In the genomic region with DNA sequence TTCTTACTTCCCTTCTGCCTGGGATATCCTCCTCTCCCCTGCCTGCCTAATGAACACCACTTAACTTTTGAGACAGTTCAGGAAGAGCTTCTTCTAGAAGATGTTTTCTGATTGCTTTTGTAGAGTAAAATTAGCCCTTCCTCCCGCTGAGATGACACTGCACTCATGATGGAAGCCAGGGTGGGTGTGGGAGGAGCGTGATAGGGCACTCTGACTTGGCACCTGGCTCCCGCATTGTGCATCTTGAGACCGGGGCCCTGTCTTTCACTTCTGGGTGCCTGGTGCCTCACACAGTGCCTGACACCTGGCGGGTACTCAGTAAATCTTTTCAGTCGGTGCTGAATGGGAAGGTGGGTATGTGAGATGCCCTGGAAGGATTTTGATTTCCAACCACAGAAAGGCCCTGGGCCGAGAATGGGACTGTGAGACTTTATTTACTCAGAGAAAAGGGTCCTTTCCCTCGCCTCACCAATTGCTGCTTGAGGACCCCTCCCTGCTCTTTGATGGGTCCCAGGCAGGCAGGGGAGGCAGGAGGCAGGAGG, we compare ENCODE assay signal across 19 cellular contexts. TPM values are rescaled to one million over a fixed set of nuclear protein-coding genes. Genes with fewer than 3 reads are reported as not detected.
A peak's percentile ranks its signal among the peaks of the same experiment; 100 is the strongest.
DNase-seq lines count a peak whose midpoint lies in the region; ATAC-seq, FAIRE-seq and TF ChIP-seq lines count a peak whose summit lies in the region.
"Had no signal": no experiment of that assay in that cellular context is flagged by ENCODE, and none has a peak within 500 bp of the region (broad histone marks: within the 10 kb centered on the region; RNA-seq: fewer than 3 reads in every experiment).

No MANE protein-coding gene starts in this region.

- no peaks in the 10 kb centered on the region for H3F3A ChIP-seq in Loucy (ENCODE audit: low read depth)

- H2AFZ ChIP-seq in Loucy (ENCODE audit: low read length) (peak overlapping the region; percentile 59; the same call in 1 of the 2 replicates), GM12878 (ENCODE audit: control insufficient read depth, low read depth, low read length) (no peak overlapping the region)

- no peak for TF ChIP-seq RAD21 in GM12878 (IDR thresholded peaks at IDR 0.05; ENCODE audit: insufficient read depth, low read depth, low read length)

- intact Hi-C loops in natural killer cell (cut with micrococcal nuclease) = no loop called here
- intact Hi-C loops in GM12878 (cut with micrococcal nuclease; ENCODE audit: unreplicated experiment) = no loop called here

- peak overlapping the region; percentile 51 for H3K4me3 Mint-ChIP-seq in natural killer cell treated with Interleukin-12 subunit alpha and Interleukin-12 subunit beta and Interleukin-15 and Interleukin-18, amount 100 ng/mL, for 72 hours
- no peak overlapping the region for H3K4me3 Mint-ChIP-seq in natural killer cell
- H3K4me3 Mint-ChIP-seq: brain, memory B cell, neural crest cell had no signal

- no peak for TF ChIP-seq CTCF in natural killer cell (IDR thresholded peaks at IDR 0.05)
- no peak for TF ChIP-seq CTCF in Loucy (conservative IDR thresholded peaks at IDR 0.05; ENCODE audit: low read length)
- TF ChIP-seq CTCF in GM12878 (IDR thresholded peaks at IDR 0.05 in 2 of 3, conservative IDR thresholded peaks at IDR 0.05 in 1 of 3; ENCODE audit: control insufficient read depth in 2 of 3, extremely low read depth in 1 of 3, insufficient read depth in 1 of 3, low read depth in 3 of 3, low read length in 3 of 3) = no peak

- no peaks in the 10 kb centered on the region for H3K9me2 ChIP-seq in Loucy (replicated peaks; ENCODE audit: low read depth, low read length)

- FAIRE-seq in GM12878 (lab: Jason Lieb, UNC) (no peak), GM12891 (lab: Jason Lieb, UNC) (no peak)
- FAIRE-seq: islet of Langerhans had no signal

- no peaks in the 10 kb centered on the region for H3K36me3 Mint-ChIP-seq in natural killer cell treated with Interleukin-12 subunit alpha and Interleukin-12 subunit beta and Interleukin-15 and Interleukin-18, amount 100 ng/mL, for 72 hours
- no peaks in the 10 kb centered on the region for H3K36me3 Mint-ChIP-seq in natural killer cell
- H3K36me3 Mint-ChIP-seq: brain, memory B cell had no signal

- in situ Hi-C loops in GM12878 (cut with MboI) = no loop called here

- H3K27ac ChIP-seq in GM12878 (ENCODE audit: control insufficient read depth, insufficient read depth) = no peak overlapping the region

- WGBS in GM12878 (ENCODE audit: insufficient coverage, insufficient replicate concordance, low lambda C conversion rate, missing lambda C conversion rate) = 32% methylated on average over 8 of the region's 8 CpGs

- H3K27ac Mint-ChIP-seq in natural killer cell treated with Interleukin-12 subunit alpha and Interleukin-12 subunit beta and Interleukin-15 and Interleukin-18, amount 100 ng/mL, for 72 hours = peak overlapping the region in 1 of 2 donors; percentile 51
- no peak overlapping the region for H3K27ac Mint-ChIP-seq in natural killer cell
- H3K27ac Mint-ChIP-seq: brain, memory B cell had no signal

- ATAC-seq in natural killer cell treated with Interleukin-12 subunit alpha and Interleukin-12 subunit beta and Interleukin-15 and Interleukin-18, amount 100 ng/mL, for 72 hours = no peak
- no peak for ATAC-seq in natural killer cell
- peak; percentile 17; the same call in 2 of the 3 replicates for ATAC-seq in GM12878

- H3K9ac ChIP-seq in Loucy (ENCODE audit: low read depth, low read length, poor library complexity, severe bottlenecking) (no peak overlapping the region), GM12878 (ENCODE audit: control insufficient read depth, insufficient read depth, low read length) (no peak overlapping the region)

- DNase-seq in natural killer cell treated with Interleukin-12 subunit alpha and Interleukin-12 subunit beta and Interleukin-15 and Interleukin-18, amount 100 ng/mL, for 72 hours (ENCODE audit: low spot score) = no peak
- DNase-seq in natural killer cell = no peak
- DNase-seq in GM12878 (ENCODE audit: low read depth, low spot score) = no peak
- DNase-seq in GM12891 (ENCODE audit: insufficient read length, low spot score) = no peak
- no peak for DNase-seq in CD1c-positive myeloid dendritic cell (ENCODE audit: extremely low spot score)
- DNase-seq in NCI-H1694 treated with DMSO at 0.1 percent for 48 hours (lab: John Stamatoyannopoulos, UW) = no peak
- DNase-seq: activated CD4-positive, CD25-positive, alpha-beta regulatory T cell treated with anti-CD3 and anti-CD28 coated beads, Interleukin-2, amount 50 U/mL, for 72 hours; activated gamma-delta T cell treated with Interleukin-2 at 50 U/mL for 16 hours; NCI-H2029 treated with DMSO at 0.1 percent for 48 hours; NCI-H510A treated with DMSO at 0.1 percent for 48 hours; substantia nigra had no signal

- H3K27me3 ChIP-seq in Loucy (ENCODE audit: insufficient read depth, low read length, poor library complexity, severe bottlenecking) (no peaks in the 10 kb centered on the region), GM12878 (replicated peaks in 1 of 2; ENCODE audit: control insufficient read depth in 2 of 2, insufficient read depth in 2 of 2, low read length in 1 of 2) (no peaks in the 10 kb centered on the region; a peak in 1 of 4 replicates)

- no peaks in the 10 kb centered on the region for H3K4me1 ChIP-seq in Loucy (ENCODE audit: insufficient read depth, low read length, poor library complexity, severe bottlenecking)
- no peaks in the 10 kb centered on the region for H3K4me1 ChIP-seq in GM12878 (ENCODE audit: control insufficient read depth, insufficient read depth, low read length)

- SMC1A ChIA-PET in GM12878 (lab: Charles Lee; ENCODE audit: uncharacterized antibody, unreplicated experiment) = interaction anchor here (0.8 to 1.9 kb wide), 5 partner anchors 11 to 253 kb away, joined by 3 to 12 read pairs (median 3); no protein-coding TSS in a partner anchor

- H3K9me3 ChIP-seq in Loucy (ENCODE audit: insufficient read depth, low read depth, low read length) (no peaks in the 10 kb centered on the region), GM12878 (replicated peaks; ENCODE audit: control insufficient read depth, insufficient read depth, low read length) (no peaks in the 10 kb centered on the region)

- no TSS peak for BruUV-seq in GM12878 (replicated peaks; lab: Mats Ljungman, UMichigan)

- H3K4me3 ChIP-seq in Loucy (ENCODE audit: low read length, poor library complexity, severe bottlenecking) (no peak overlapping the region), GM12878 (no peak overlapping the region)

- RAD21 ChIA-PET in GM12878 (lab: Charles Lee; ENCODE audit: unreplicated experiment) = interaction anchor here (0.7 to 2.0 kb wide), 4 partner anchors 9 to 35 kb away, joined by 3 to 10 read pairs (median 3); no protein-coding TSS in a partner anchor

- no peak overlapping the region for H3K4me2 ChIP-seq in Loucy (ENCODE audit: low read depth, low read length, poor library complexity, severe bottlenecking)
- no peak overlapping the region for H3K4me2 ChIP-seq in GM12878 (ENCODE audit: control insufficient read depth, insufficient read depth)

- peaks cover 7 to 18% of the 10 kb centered on the region in 2 donors for H3K27me3 Mint-ChIP-seq in natural killer cell treated with Interleukin-12 subunit alpha and Interleukin-12 subunit beta and Interleukin-15 and Interleukin-18, amount 100 ng/mL, for 72 hours
- H3K27me3 Mint-ChIP-seq in natural killer cell (ENCODE audit: low read depth in 2 of 2) = peaks cover 18 to 27% of the 10 kb centered on the region in 2 donors

- H4K20me1 ChIP-seq in Loucy (ENCODE audit: insufficient read depth, low read length, poor library complexity, severe bottlenecking) = no peaks in the 10 kb centered on the region
- no peaks in the 10 kb centered on the region for H4K20me1 ChIP-seq in GM12878 (ENCODE audit: control insufficient read depth, insufficient read depth)

- peaks cover 9 to 26% of the 10 kb centered on the region in 2 donors for H3K4me1 Mint-ChIP-seq in natural killer cell treated with Interleukin-12 subunit alpha and Interleukin-12 subunit beta and Interleukin-15 and Interleukin-18, amount 100 ng/mL, for 72 hours (ENCODE audit: low read depth in 2 of 2)
- no peaks in the 10 kb centered on the region for H3K4me1 Mint-ChIP-seq in natural killer cell
- H3K4me1 Mint-ChIP-seq: brain had no signal

- CTCF ChIA-PET in GM12878 (lab: Yijun Ruan, JAX) = interaction anchor here (0.5 to 1.9 kb wide), 9 partner anchors 10 to 747 kb away, joined by 3 to 10 read pairs (median 3); no protein-coding TSS in a partner anchor

- no peaks in the 10 kb centered on the region for H3K36me3 ChIP-seq in Loucy (ENCODE audit: insufficient read depth, low read length)
- no peaks in the 10 kb centered on the region for H3K36me3 ChIP-seq in GM12878 (ENCODE audit: control insufficient read depth in 2 of 2, insufficient read depth in 2 of 2, low read length in 1 of 2)

- H3K9me3 Mint-ChIP-seq in natural killer cell treated with Interleukin-12 subunit alpha and Interleukin-12 subunit beta and Interleukin-15 and Interleukin-18, amount 100 ng/mL, for 72 hours = no peaks in the 10 kb centered on the region
- H3K9me3 Mint-ChIP-seq in natural killer cell = no peaks in the 10 kb centered on the region
- H3K9me3 Mint-ChIP-seq: memory B cell, neural crest cell had no signal

- TF ChIP-seq EP300 in GM12878 (IDR thresholded peaks at IDR 0.05; ENCODE audit: borderline replicate concordance in 1 of 2, control insufficient read depth in 1 of 2, low read depth in 2 of 2, low read length in 2 of 2) = no peak

- H3K79me2 ChIP-seq in Loucy (ENCODE audit: insufficient read depth, low read length) (no peaks in the 10 kb centered on the region), GM12878 (ENCODE audit: control insufficient read depth, insufficient read depth, low read length) (no peaks in the 10 kb centered on the region)

- POLR2A ChIA-PET in GM12878 (lab: Charles Lee) = interaction anchor here (0.6 kb wide), 1 partner anchor 176 kb away, joined by 7 read pairs; no protein-coding TSS in a partner anchor

- TF ChIP-seq POLR2A in GM12878 (IDR thresholded peaks at IDR 0.05; ENCODE audit: low read depth, low read length) (no peak), GM12891 (IDR thresholded peaks at IDR 0.05; ENCODE audit: low read depth, low read length) (no peak)

RNA-seq across cellular contexts. Expression of a gene that starts 6.8 kb away (rescaled TPM):
- not detected for total RNA-seq in natural killer cell treated with Interleukin-12 subunit alpha and Interleukin-12 subunit beta and Interleukin-15 and Interleukin-18, amount 100 ng/mL, for 72 hours
- total RNA-seq in natural killer cell (under 1 TPM in 1 of 3 donors, not detected in 2; 0.52 TPM), GM12878 (2014; rRNA removed) (not detected in 2 replicates), GM12878 (2014; rRNA removed; fragmentation: Illumina TruSeq; extraction: Trizol) (not detected in 2 replicates), GM12878 (2021) (not detected in 2 replicates)
- total RNA-seq in GM12878 (2013; cell fraction: nucleolus; rRNA removed) = not detected in 2 replicates
- polyA plus RNA-seq in GM12878 (2011; ENCODE audit: low read depth) = not detected
- polyA plus RNA-seq in GM12878 (2011; rRNA removed) (not detected in 2 replicates), GM12878 (2014; fragmentation: Illumina TruSeq; extraction: Trizol) (not detected in 2 replicates), GM12878 (2014; fragmentation: Nextera tagmentation; extraction: Ambion mirVana) (not detected), GM12878 (2014; rRNA removed) (not detected in 2 replicates), GM12878 (2016; fragmentation: Nextera tagmentation; extraction: Ambion mirVana) (under 1 TPM in 1 of 2 experiments, not detected in 1; 0.16 TPM)
- not detected in 2 replicates for polyA plus RNA-seq in GM12878 (2011; cell fraction: cytosol; rRNA removed)
- not detected in 2 replicates for polyA plus RNA-seq in GM12878 (2011; cell fraction: nucleus; rRNA removed)
- not detected in 2 replicates for polyA plus RNA-seq in GM12878 (2012)
- not detected in 2 replicates for polyA minus RNA-seq in GM12878 (2011; rRNA and poly(A)+ RNA removed)
- not detected in 2 replicates for polyA minus RNA-seq in GM12878 (2011; cell fraction: cytosol; rRNA and poly(A)+ RNA removed)
- polyA minus RNA-seq in GM12878 (2011; cell fraction: nucleus; rRNA and poly(A)+ RNA removed) = not detected in 2 replicates
- polyA plus RNA-seq in GM12891 (2012; ENCODE audit: low read depth, missing spikeins) = not detected
- total RNA-seq: Daoy, neural crest cell had no signal
- polyA plus RNA-seq: BJ had no signal

RNA-seq across cellular contexts. Expression of a gene that starts 7.1 kb away (rescaled TPM):
- total RNA-seq in natural killer cell treated with Interleukin-12 subunit alpha and Interleukin-12 subunit beta and Interleukin-15 and Interleukin-18, amount 100 ng/mL, for 72 hours = 1 to 10 TPM in 1 of 2 donors, not detected in 1; 1.5 TPM
- total RNA-seq in natural killer cell = under 1 TPM in 2 of 3 donors, not detected in 1; 0.20 to 0.24 TPM
- 0.50 and 0.54 TPM in 2 replicates for total RNA-seq in GM12878 (2013; cell fraction: nucleolus; rRNA removed)
- total RNA-seq in GM12878 (2014; rRNA removed) = 0.11 TPM in 1 of 2 replicates, not detected in the other
- not detected in 2 replicates for total RNA-seq in GM12878 (2014; rRNA removed; fragmentation: Illumina TruSeq; extraction: Trizol)
- total RNA-seq in GM12878 (2021) = 0.51 and 0.67 TPM in 2 replicates
- polyA plus RNA-seq in GM12878 (2011; ENCODE audit: low read depth) = not detected
- 0.04 and 0.16 TPM in 2 replicates for polyA plus RNA-seq in GM12878 (2011; rRNA removed)
- polyA plus RNA-seq in GM12878 (2011; cell fraction: cytosol; rRNA removed) = 0.12 and 0.43 TPM in 2 replicates
- polyA plus RNA-seq in GM12878 (2011; cell fraction: nucleus; rRNA removed) = 0.94 and 1.0 TPM in 2 replicates
- polyA plus RNA-seq in GM12878 (2012) = 0.10 and 0.16 TPM in 2 replicates
- polyA plus RNA-seq in GM12878 (2014; fragmentation: Illumina TruSeq; extraction: Trizol) = not detected in 2 replicates
- polyA plus RNA-seq in GM12878 (2014; fragmentation: Nextera tagmentation; extraction: Ambion mirVana) = under 1 TPM in 1 of 2 experiments, not detected in 1; 0.03 TPM
- polyA plus RNA-seq in GM12878 (2014; rRNA removed) = 0.09 and 0.51 TPM in 2 replicates
- under 1 TPM; 0.09 to 0.27 TPM for polyA plus RNA-seq in GM12878 (2016; fragmentation: Nextera tagmentation; extraction: Ambion mirVana)
- not detected in 2 replicates for polyA minus RNA-seq in GM12878 (2011; rRNA and poly(A)+ RNA removed)
- polyA minus RNA-seq in GM12878 (2011; cell fraction: cytosol; rRNA and poly(A)+ RNA removed) = not detected in 2 replicates
- 0.85 and 1.6 TPM in 2 replicates for polyA minus RNA-seq in GM12878 (2011; cell fraction: nucleus; rRNA and poly(A)+ RNA removed)
- polyA plus RNA-seq in GM12891 (2012; ENCODE audit: low read depth, missing spikeins) = not detected
- total RNA-seq: Daoy, dermis blood vessel endothelial cell had no signal
- polyA plus RNA-seq: BJ had no signal

RNA-seq across cellular contexts. Expression of a gene that starts 15.2 kb away (rescaled TPM):
- 1 to 10 TPM in 1 of 2 donors, under 1 TPM in 1; 0.17 to 1.3 TPM for total RNA-seq in natural killer cell treated with Interleukin-12 subunit alpha and Interleukin-12 subunit beta and Interleukin-15 and Interleukin-18, amount 100 ng/mL, for 72 hours
- under 1 TPM; 0.14 to 0.78 (median 0.70) TPM for total RNA-seq in natural killer cell
- not detected in 2 replicates for total RNA-seq in GM12878 (2013; cell fraction: nucleolus; rRNA removed)
- total RNA-seq in GM12878 (2014; rRNA removed) = not detected in 2 replicates
- total RNA-seq in GM12878 (2014; rRNA removed; fragmentation: Illumina TruSeq; extraction: Trizol) = not detected in 2 replicates
- total RNA-seq in GM12878 (2021) = 0.05 TPM in 1 of 2 replicates, not detected in the other
- polyA plus RNA-seq in GM12878 (2011; ENCODE audit: low read depth) = not detected
- not detected in 2 replicates for polyA plus RNA-seq in GM12878 (2011; rRNA removed)
- polyA plus RNA-seq in GM12878 (2011; cell fraction: cytosol; rRNA removed) = 0.02 TPM in 1 of 2 replicates, not detected in the other
- not detected in 2 replicates for polyA plus RNA-seq in GM12878 (2011; cell fraction: nucleus; rRNA removed)
- not detected in 2 replicates for polyA plus RNA-seq in GM12878 (2012)
- not detected in 2 replicates for polyA plus RNA-seq in GM12878 (2014; fragmentation: Illumina TruSeq; extraction: Trizol)
- polyA plus RNA-seq in GM12878 (2014; fragmentation: Nextera tagmentation; extraction: Ambion mirVana) = not detected
- not detected in 2 replicates for polyA plus RNA-seq in GM12878 (2014; rRNA removed)
- not detected for polyA plus RNA-seq in GM12878 (2016; fragmentation: Nextera tagmentation; extraction: Ambion mirVana)
- polyA minus RNA-seq in GM12878 (2011; rRNA and poly(A)+ RNA removed) = not detected in 2 replicates
- not detected in 2 replicates for polyA minus RNA-seq in GM12878 (2011; cell fraction: cytosol; rRNA and poly(A)+ RNA removed)
- not detected in 2 replicates for polyA minus RNA-seq in GM12878 (2011; cell fraction: nucleus; rRNA and poly(A)+ RNA removed)
- not detected for polyA plus RNA-seq in GM12891 (2012; ENCODE audit: low read depth, missing spikeins)
- total RNA-seq: Daoy had no signal
- polyA plus RNA-seq: BJ had no signal

RNA-seq across cellular contexts. Expression of a gene that starts 41.5 kb away (rescaled TPM):
- not detected for total RNA-seq in natural killer cell treated with Interleukin-12 subunit alpha and Interleukin-12 subunit beta and Interleukin-15 and Interleukin-18, amount 100 ng/mL, for 72 hours
- total RNA-seq in natural killer cell = not detected
- total RNA-seq in GM12878 (2013; cell fraction: nucleolus; rRNA removed) = not detected in 2 replicates
- not detected in 2 replicates for total RNA-seq in GM12878 (2014; rRNA removed)
- not detected in 2 replicates for total RNA-seq in GM12878 (2014; rRNA removed; fragmentation: Illumina TruSeq; extraction: Trizol)
- not detected in 2 replicates for total RNA-seq in GM12878 (2021)
- not detected for polyA plus RNA-seq in GM12878 (2011; ENCODE audit: low read depth)
- polyA plus RNA-seq in GM12878 (2011; rRNA removed) = not detected in 2 replicates
- polyA plus RNA-seq in GM12878 (2011; cell fraction: cytosol; rRNA removed) = not detected in 2 replicates
- polyA plus RNA-seq in GM12878 (2011; cell fraction: nucleus; rRNA removed) = not detected in 2 replicates
- polyA plus RNA-seq in GM12878 (2012) = not detected in 2 replicates
- not detected in 2 replicates for polyA plus RNA-seq in GM12878 (2014; fragmentation: Illumina TruSeq; extraction: Trizol)
- not detected for polyA plus RNA-seq in GM12878 (2014; fragmentation: Nextera tagmentation; extraction: Ambion mirVana)
- polyA plus RNA-seq in GM12878 (2014; rRNA removed) = not detected in 2 replicates
- polyA plus RNA-seq in GM12878 (2016; fragmentation: Nextera tagmentation; extraction: Ambion mirVana) = not detected
- polyA minus RNA-seq in GM12878 (2011; rRNA and poly(A)+ RNA removed) = not detected in 2 replicates
- polyA minus RNA-seq in GM12878 (2011; cell fraction: cytosol; rRNA and poly(A)+ RNA removed) = not detected in 2 replicates
- not detected in 2 replicates for polyA minus RNA-seq in GM12878 (2011; cell fraction: nucleus; rRNA and poly(A)+ RNA removed)
- polyA plus RNA-seq in GM12891 (2012; ENCODE audit: low read depth, missing spikeins) = not detected
- total RNA-seq: Daoy, dermis blood vessel endothelial cell, neural crest cell had no signal
- polyA plus RNA-seq: BJ had no signal

RNA-seq across cellular contexts. Expression of a gene that starts 56.5 kb away (rescaled TPM):
- total RNA-seq in natural killer cell treated with Interleukin-12 subunit alpha and Interleukin-12 subunit beta and Interleukin-15 and Interleukin-18, amount 100 ng/mL, for 72 hours = 10 to 100 TPM; 13.5 to 14.0 TPM
- total RNA-seq in natural killer cell (10 to 100 TPM in 1 of 3 donors, 1 to 10 TPM in 2; 6.3 to 14.5 (median 8.0) TPM), GM12878 (2014; rRNA removed) (2.4 and 4.3 TPM in 2 replicates), GM12878 (2014; rRNA removed; fragmentation: Illumina TruSeq; extraction: Trizol) (2.9 and 3.5 TPM in 2 replicates), GM12878 (2021) (3.6 and 5.1 TPM in 2 replicates)
- total RNA-seq in GM12878 (2013; cell fraction: nucleolus; rRNA removed) = 1.7 and 3.3 TPM in 2 replicates
- 3.0 TPM for polyA plus RNA-seq in GM12878 (2011; ENCODE audit: low read depth)
- polyA plus RNA-seq in GM12878 (2011; rRNA removed) (1.5 and 1.8 TPM in 2 replicates), GM12878 (2014; fragmentation: Illumina TruSeq; extraction: Trizol) (3.9 and 4.3 TPM in 2 replicates), GM12878 (2014; fragmentation: Nextera tagmentation; extraction: Ambion mirVana) (1 to 10 TPM; 1.3 to 1.6 TPM), GM12878 (2014; rRNA removed) (2.8 and 3.0 TPM in 2 replicates), GM12878 (2016; fragmentation: Nextera tagmentation; extraction: Ambion mirVana) (1 to 10 TPM; 8.3 to 8.4 TPM)
- 1.3 and 1.4 TPM in 2 replicates for polyA plus RNA-seq in GM12878 (2011; cell fraction: cytosol; rRNA removed)
- polyA plus RNA-seq in GM12878 (2011; cell fraction: nucleus; rRNA removed) = 0.80 and 0.97 TPM in 2 replicates
- 3.0 and 4.1 TPM in 2 replicates for polyA plus RNA-seq in GM12878 (2012)
- polyA minus RNA-seq in GM12878 (2011; rRNA and poly(A)+ RNA removed) = 1.0 and 1.1 TPM in 2 replicates
- 0.40 and 0.52 TPM in 2 replicates for polyA minus RNA-seq in GM12878 (2011; cell fraction: cytosol; rRNA and poly(A)+ RNA removed)
- 1.8 TPM in 1 of 2 replicates, not detected in the other for polyA minus RNA-seq in GM12878 (2011; cell fraction: nucleus; rRNA and poly(A)+ RNA removed)
- polyA plus RNA-seq in GM12891 (2012; ENCODE audit: low read depth, missing spikeins) = 2.4 TPM
